Comparison of ENCODE assay signal across 1 cellular context in the genomic region with DNA sequence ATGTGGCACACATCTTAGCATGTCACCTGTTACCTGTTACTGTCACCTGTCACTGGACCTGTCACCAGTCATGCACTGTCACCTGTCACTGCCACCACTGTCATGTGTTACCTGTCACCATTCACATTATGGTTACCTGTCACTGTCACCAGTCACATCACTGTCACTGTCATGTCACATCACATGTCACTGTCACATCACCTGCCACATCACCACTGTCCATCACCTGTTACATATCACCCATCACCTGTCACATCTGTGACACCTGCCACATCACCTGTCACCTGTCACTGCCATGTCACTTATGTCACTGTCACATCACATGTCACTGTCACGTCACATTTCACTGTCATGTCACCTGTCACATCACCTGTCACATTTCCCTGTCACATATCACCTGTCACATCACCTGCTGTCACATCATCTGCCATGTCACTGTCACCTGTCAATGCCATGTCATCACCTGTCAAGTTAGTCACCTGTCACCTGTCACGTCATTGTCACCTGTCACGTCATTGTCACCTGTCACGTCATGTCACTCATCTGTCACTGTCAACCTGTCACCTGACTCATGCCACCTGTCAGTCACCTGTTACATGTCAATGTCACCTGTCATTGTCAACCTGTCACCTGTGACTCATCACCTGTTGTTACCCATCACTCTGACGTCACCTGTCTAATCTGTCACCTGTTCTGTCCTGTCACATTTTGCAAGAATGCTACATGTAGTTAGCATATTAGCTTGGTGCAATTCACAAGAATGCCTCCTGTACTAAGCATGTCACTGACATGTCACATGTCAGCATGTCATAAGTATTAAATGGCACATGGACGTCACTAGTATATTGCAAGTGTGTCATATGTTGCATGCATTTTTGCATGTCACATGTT.
TF ChIP-seq lines count a peak whose summit lies in the region.

No MANE protein-coding gene starts in this region.

TF ChIP-seq in HEK293T, 16 proteins besides CTCF, POLR2A, EP300 and RAD21:
- TF ChIP-seq, protein P1, sequence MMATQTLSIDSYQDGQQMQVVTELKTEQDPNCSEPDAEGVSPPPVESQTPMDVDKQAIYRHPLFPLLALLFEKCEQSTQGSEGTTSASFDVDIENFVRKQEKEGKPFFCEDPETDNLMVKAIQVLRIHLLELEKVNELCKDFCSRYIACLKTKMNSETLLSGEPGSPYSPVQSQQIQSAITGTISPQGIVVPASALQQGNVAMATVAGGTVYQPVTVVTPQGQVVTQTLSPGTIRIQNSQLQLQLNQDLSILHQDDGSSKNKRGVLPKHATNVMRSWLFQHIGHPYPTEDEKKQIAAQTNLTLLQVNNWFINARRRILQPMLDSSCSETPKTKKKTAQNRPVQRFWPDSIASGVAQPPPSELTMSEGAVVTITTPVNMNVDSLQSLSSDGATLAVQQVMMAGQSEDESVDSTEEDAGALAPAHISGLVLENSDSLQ (IDR thresholded peaks at IDR 0.05), result peak; percentile 97
- no peak for TF ChIP-seq ELF4 (IDR thresholded peaks at IDR 0.05)
TF ChIP-seq in HEK293T: peak in this region for 1.
